In the genomic region with DNA sequence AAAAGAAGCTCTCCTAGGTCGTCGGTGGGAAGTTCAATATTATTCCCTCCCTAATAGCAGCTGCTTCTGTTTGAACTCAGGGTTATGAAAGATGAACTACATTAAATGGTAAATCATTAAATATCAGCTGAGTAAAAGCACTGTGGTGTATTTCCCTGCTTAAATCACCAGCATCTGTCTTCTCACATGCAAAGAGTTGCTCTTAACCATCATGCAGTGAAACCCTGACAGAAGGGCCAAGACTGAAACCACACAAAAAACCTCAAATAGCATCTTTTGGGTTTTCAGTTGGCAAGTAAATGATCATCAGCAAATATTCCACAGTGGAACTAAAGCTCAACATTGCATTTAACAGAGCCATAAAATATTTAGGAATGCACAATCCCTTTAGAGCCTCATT, we compare ENCODE assay signal across 17 cellular contexts.
DNase-seq lines count a peak whose midpoint lies in the region; ATAC-seq, FAIRE-seq and TF ChIP-seq lines count a peak whose summit lies in the region.
"Had no signal": no experiment of that assay in that cellular context is flagged by ENCODE, and none has a peak within 500 bp of the region (broad histone marks: within the 10 kb centered on the region; RNA-seq: fewer than 3 reads in every experiment).

No MANE protein-coding gene starts in this region.

- no TSS peak for BruUV-seq in MCF 10A (replicated peaks; lab: Mats Ljungman, UMichigan)

- FAIRE-seq in GM12892 (lab: Jason Lieb, UNC): peak; percentile 27
- FAIRE-seq: K562, pancreas had no signal

- POLR2A ChIA-PET in MCF 10A (lab: Yijun Ruan, JAX): interaction anchor here (1.3 kb wide), 1 partner anchor 9 kb away, joined by 4 read pairs; no protein-coding TSS in a partner anchor

- H3K27ac ChIP-seq in upper lobe of right lung (no peak overlapping the region), heart left ventricle (no peak overlapping the region)
- H3K27ac ChIP-seq: pancreas, SJSA1 had no signal

- WGBS in heart left ventricle, 4 donors: 89 to 93% (median 91%) methylated on average over 2 of the region's 2 CpGs

- H3K36me3 ChIP-seq in upper lobe of right lung (no peaks in the 10 kb centered on the region), heart left ventricle (no peaks in the 10 kb centered on the region)
- H3K36me3 ChIP-seq: pancreas, SJSA1 had no signal

- DNase-seq in GM12892 (ENCODE audit: insufficient read length): no peak
- DNase-seq in upper lobe of right lung: no peak
- DNase-seq in heart left ventricle: no peak
- no peak for DNase-seq in MCF 10A (ENCODE audit: unreplicated experiment)
- no peak for DNase-seq in activated T-cell treated with anti-CD3 and anti-CD28 coated beads, Interleukin-2, amount 50 U/mL, for 4 hours
- DNase-seq: activated CD8-positive, alpha-beta memory T cell treated with anti-CD3 and anti-CD28 coated beads, Interleukin-2, amount 50 U/mL, for 4 hours; cortex of kidney; HCEC 1CT; NCI-H2029 treated with DMSO at 0.1 percent for 48 hours; NK-92 treated with Interleukin-12 subunit alpha and Interleukin-12 subunit beta, amount 100 ng/mL, for 24 hours; pancreas had no signal

- no peaks in the 10 kb centered on the region for H3K36me3 Mint-ChIP-seq in MCF 10A (ENCODE audit: insufficient read depth, unreplicated experiment)
- H3K36me3 Mint-ChIP-seq in activated T-cell treated with anti-CD3 and anti-CD28 coated beads, Interleukin-2, amount 50 U/mL, for 4 hours (ENCODE audit: insufficient read depth): no peaks in the 10 kb centered on the region
- H3K36me3 Mint-ChIP-seq: memory B cell had no signal

- H3K27ac Mint-ChIP-seq in MCF 10A (ENCODE audit: low read depth, unreplicated experiment): no peak overlapping the region
- H3K27ac Mint-ChIP-seq: memory B cell had no signal

- H3K4me1 Mint-ChIP-seq in MCF 10A (ENCODE audit: insufficient read depth, unreplicated experiment): no peaks in the 10 kb centered on the region
- no peaks in the 10 kb centered on the region for H3K4me1 Mint-ChIP-seq in activated T-cell treated with anti-CD3 and anti-CD28 coated beads, Interleukin-2, amount 50 U/mL, for 4 hours (ENCODE audit: low read depth)
- H3K4me1 Mint-ChIP-seq: memory B cell had no signal

- H3K27me3 ChIP-seq in upper lobe of right lung: no peaks in the 10 kb centered on the region
- no peaks in the 10 kb centered on the region for H3K27me3 ChIP-seq in heart left ventricle
- H3K27me3 ChIP-seq: pancreas, SJSA1 had no signal

- H3K4me3 Mint-ChIP-seq in MCF 10A (ENCODE audit: unreplicated experiment): no peak overlapping the region
- no peak overlapping the region for H3K4me3 Mint-ChIP-seq in activated T-cell treated with anti-CD3 and anti-CD28 coated beads, Interleukin-2, amount 50 U/mL, for 4 hours
- H3K4me3 Mint-ChIP-seq: memory B cell had no signal

- ATAC-seq in GM19438 (IDR thresholded peaks at IDR 0.05; ENCODE audit: low read depth, unreplicated experiment): peak; percentile 99
- peak; percentile 80 for ATAC-seq in HG02798 (IDR thresholded peaks at IDR 0.05; ENCODE audit: poor library complexity, unreplicated experiment)
- peak; percentile 93 for ATAC-seq in HG03460 (IDR thresholded peaks at IDR 0.05; ENCODE audit: unreplicated experiment)
- no peak for ATAC-seq in upper lobe of right lung
- ATAC-seq in heart left ventricle: no peak
- no peak for ATAC-seq in activated T-cell treated with anti-CD3 and anti-CD28 coated beads, Interleukin-2, amount 50 U/mL, for 4 hours
- ATAC-seq: K562, pancreas had no signal

- H3K27me3 Mint-ChIP-seq in MCF 10A (ENCODE audit: insufficient read depth, unreplicated experiment): no peaks in the 10 kb centered on the region
- no peaks in the 10 kb centered on the region for H3K27me3 Mint-ChIP-seq in activated T-cell treated with anti-CD3 and anti-CD28 coated beads, Interleukin-2, amount 50 U/mL, for 4 hours (ENCODE audit: low read depth)
- H3K27me3 Mint-ChIP-seq: memory B cell had no signal

- no peak overlapping the region for H3K4me3 ChIP-seq in upper lobe of right lung
- H3K4me3 ChIP-seq in heart left ventricle: no peak overlapping the region
- H3K4me3 ChIP-seq: K562, pancreas, SJSA1 had no signal

- no peak for TF ChIP-seq CTCF in upper lobe of right lung (IDR thresholded peaks at IDR 0.05)
- no peak for TF ChIP-seq CTCF in heart left ventricle (IDR thresholded peaks at IDR 0.05)
- TF ChIP-seq CTCF in MCF 10A (IDR thresholded peaks at IDR 0.05; ENCODE audit: unreplicated experiment): no peak

- no peaks in the 10 kb centered on the region for H3K9me3 Mint-ChIP-seq in MCF 10A (ENCODE audit: unreplicated experiment)
- H3K9me3 Mint-ChIP-seq in activated T-cell treated with anti-CD3 and anti-CD28 coated beads, Interleukin-2, amount 50 U/mL, for 4 hours: no peaks in the 10 kb centered on the region
- H3K9me3 Mint-ChIP-seq: memory B cell had no signal

- H3K4me1 ChIP-seq in upper lobe of right lung (no peaks in the 10 kb centered on the region), heart left ventricle (peaks cover 0 to 5% (median 0%) of the 10 kb centered on the region in 12 donors)
- H3K4me1 ChIP-seq: pancreas, SJSA1 had no signal

- no peaks in the 10 kb centered on the region for H3K9me3 ChIP-seq in upper lobe of right lung
- no peaks in the 10 kb centered on the region for H3K9me3 ChIP-seq in heart left ventricle
- H3K9me3 ChIP-seq: pancreas, SJSA1 had no signal

- CTCF ChIA-PET in MCF 10A (lab: Yijun Ruan, JAX): interaction anchor here (0.6 kb wide), 1 partner anchor 29 kb away, joined by 3 read pairs; no protein-coding TSS in a partner anchor

- TF ChIP-seq POLR2A in GM12892 (IDR thresholded peaks at IDR 0.05; ENCODE audit: low read depth, low read length): no peak
- TF ChIP-seq POLR2A in heart left ventricle (IDR thresholded peaks at IDR 0.05): no peak

- intact Hi-C loops in upper lobe of right lung (cut with DNase I) (no loop called here), heart left ventricle (cut with DNase I) (no loop called here), MCF 10A (cut with micrococcal nuclease) (no loop called here)

Comparison
In these comparisons a context has a peak if more than half of its experiments do, and no peak if none do; other contexts are left out.
1. ATAC-seq: peak in GM19438 (single experiment), HG02798 (single experiment) and HG03460 (single experiment); none in upper lobe of right lung (single experiment), heart left ventricle (0 of 4) and activated T-cell treated with anti-CD3 and anti-CD28 coated beads, Interleukin-2, amount 50 U/mL, for 4 hours (0 of 2).